In genomic region chr5:172833691-172834569, GRCh38 we compare ENCODE assay signal across 8 cellular contexts. TPM values are rescaled to one million over a fixed set of nuclear protein-coding genes. Genes with fewer than 3 reads are reported as not detected.
DNase-seq lines count a peak whose midpoint lies in the region; ATAC-seq and TF ChIP-seq lines count a peak whose summit lies in the region.

A gene with protein sequence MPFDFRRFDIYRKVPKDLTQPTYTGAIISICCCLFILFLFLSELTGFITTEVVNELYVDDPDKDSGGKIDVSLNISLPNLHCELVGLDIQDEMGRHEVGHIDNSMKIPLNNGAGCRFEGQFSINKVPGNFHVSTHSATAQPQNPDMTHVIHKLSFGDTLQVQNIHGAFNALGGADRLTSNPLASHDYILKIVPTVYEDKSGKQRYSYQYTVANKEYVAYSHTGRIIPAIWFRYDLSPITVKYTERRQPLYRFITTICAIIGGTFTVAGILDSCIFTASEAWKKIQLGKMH (plus strand): TSS chr5:172834251. CDS start chr5:172834414, 163 bp downstream.

- H4K20me1 ChIP-seq in BLaER1: no peaks in the 10 kb centered on the region

- no peak for TF ChIP-seq CTCF in endothelial cell (IDR thresholded peaks at IDR 0.05; ENCODE audit: unreplicated experiment)

- H3K27ac Mint-ChIP-seq in endothelial cell (ENCODE audit: unreplicated experiment): peak within 1 kb of the TSS; percentile 77

- peaks cover 18% of the 10 kb centered on the region for H3K36me3 ChIP-seq in BLaER1

- peak within 1 kb of the TSS; percentile 94 for H3K4me3 Mint-ChIP-seq in endothelial cell (ENCODE audit: unreplicated experiment)

- peaks cover 6% of the 10 kb centered on the region for H3K36me3 Mint-ChIP-seq in endothelial cell (ENCODE audit: low read depth, unreplicated experiment)

- H3K4me3 ChIP-seq in BLaER1: peak within 1 kb of the TSS; percentile 83

- peak within 1 kb of the TSS; percentile 93 for H3K27ac ChIP-seq in BLaER1

- no peaks in the 10 kb centered on the region for H3K9me3 ChIP-seq in BLaER1

- H3K9ac ChIP-seq in BLaER1: peak within 1 kb of the TSS; percentile 94

- ATAC-seq in HG03280 (IDR thresholded peaks at IDR 0.05; ENCODE audit: unreplicated experiment): peak; percentile 80

- H3K27me3 Mint-ChIP-seq in endothelial cell (ENCODE audit: unreplicated experiment): peaks cover 4% of the 10 kb centered on the region

- peaks cover 77% of the 10 kb centered on the region for H3K4me1 ChIP-seq in BLaER1

- peak; percentile 70 for DNase-seq in NOMO-1 treated with DMSO at 0.1 percent for 48 hours (lab: John Stamatoyannopoulos, UW; ENCODE audit: unreplicated experiment)
- DNase-seq in activated CD8-positive, alpha-beta memory T cell treated with anti-CD3 and anti-CD28 coated beads, Interleukin-2, amount 50 U/mL, for 4 hours: peak; percentile 61
- peak; percentile 73 for DNase-seq in endothelial cell (ENCODE audit: low spot score)
- DNase-seq in mesenteric fat pad (ENCODE audit: low spot score): peak; percentile 97
- DNase-seq in stimulated activated CD8-positive, alpha-beta memory T cell treated with anti-CD3 and anti-CD28 coated beads, Interleukin-15, amount 100 ng/mL, for 4 hours (ENCODE audit: low read depth in 2 of 2): peak; percentile 30 to 49

- H3K9me3 Mint-ChIP-seq in endothelial cell (ENCODE audit: unreplicated experiment): no peaks in the 10 kb centered on the region

- H3K27me3 ChIP-seq in BLaER1: no peaks in the 10 kb centered on the region

- peaks cover 9% of the 10 kb centered on the region for H3K4me1 Mint-ChIP-seq in endothelial cell (ENCODE audit: unreplicated experiment)

- TF ChIP-seq POLR2A in GM19099 (IDR thresholded peaks at IDR 0.05; ENCODE audit: extremely low read depth, insufficient read length, low read depth): peak; percentile 65

- peak within 1 kb of the TSS; percentile 99 for H3K4me2 ChIP-seq in BLaER1

RNA-seq across cellular contexts. Expression of the gene that starts here (rescaled TPM):
- 67.1 TPM for total RNA-seq in endothelial cell (ENCODE audit: unreplicated experiment)
- 201 TPM for total RNA-seq in mesenteric fat pad

Comparison
In these comparisons a context has a peak if more than half of its experiments do, and no peak if none do; other contexts are left out.
1. Peak in every context shown above with its lines: DNase-seq, ATAC-seq, H3K4me3 ChIP-seq and H3K27ac ChIP-seq.
2. DNase-seq: peak in every context shown above with its lines; median percentile 97 in mesenteric fat pad; 73 in endothelial cell; 70 in NOMO-1 treated with DMSO at 0.1 percent for 48 hours; 61 in activated CD8-positive, alpha-beta memory T cell treated with anti-CD3 and anti-CD28 coated beads, Interleukin-2, amount 50 U/mL, for 4 hours; 40 in stimulated activated CD8-positive, alpha-beta memory T cell treated with anti-CD3 and anti-CD28 coated beads, Interleukin-15, amount 100 ng/mL, for 4 hours.